13 cellular contexts compared by ENCODE assay signal in genomic region chr17:76525513-76525833, GRCh38. TPM values are rescaled to one million over a fixed set of nuclear protein-coding genes. Genes with fewer than 3 reads are reported as not detected.
A peak's percentile ranks its signal among the peaks of the same experiment; 100 is the strongest.
DNase-seq lines count a peak whose midpoint lies in the region; ATAC-seq, FAIRE-seq and TF ChIP-seq lines count a peak whose summit lies in the region.
"Not testable (repeated sequence)": the region's sequence is repeated elsewhere in the genome, so short reads cannot be mapped to it uniquely, and the experiment has no call there.
"Had no signal": no experiment of that assay in that cellular context is flagged by ENCODE, and none has a peak within 500 bp of the region (broad histone marks: within the 10 kb centered on the region; RNA-seq: fewer than 3 reads in every experiment).

No MANE protein-coding gene starts in this region.

- H3K9ac ChIP-seq in H1 (replicated peaks in 1 of 4; ENCODE audit: extremely low read depth in 1 of 4, low read depth in 3 of 4, low read length in 3 of 4); mesenchymal stem cell (ENCODE audit: low read length): not testable (repeated sequence)

- H2AFZ ChIP-seq in ACC112 (ENCODE audit: low read length, unreplicated experiment); H1 (ENCODE audit: low read length); mesenchymal stem cell (ENCODE audit: low read depth, low read length): not testable (repeated sequence)

- H3K14ac ChIP-seq in H1 (ENCODE audit: insufficient read length): not testable (repeated sequence)
- H3K14ac ChIP-seq in mesenchymal stem cell (ENCODE audit: low read length in 2 of 2): peak overlapping the region in 1 of 2 experiments; percentile 95

- DNase-seq in T-helper 17 cell; H1 (ENCODE audit: low read depth in 1 of 2, low spot score in 2 of 2); right atrium auricular region (ENCODE audit: low spot score); mesenchymal stem cell; spleen; vagina (ENCODE audit: extremely low spot score in 2 of 2): not testable (repeated sequence)

- H3K4me2 ChIP-seq in H1 (ENCODE audit: insufficient read depth in 1 of 2, low read depth in 2 of 2, low read length in 2 of 2); mesenchymal stem cell (ENCODE audit: low read length, poor library complexity, severe bottlenecking): not testable (repeated sequence)

- not testable (repeated sequence) for H2BK120ac ChIP-seq in H1 (replicated peaks; ENCODE audit: low read depth, low read length)
- peak overlapping the region; percentile 89 for H2BK120ac ChIP-seq in mesenchymal stem cell (ENCODE audit: low read depth, low read length)

- peaks cover 41% of the 10 kb centered on the region for H3K4me1 ChIP-seq in ACC112 (ENCODE audit: control insufficient read depth, insufficient read depth, low read length, unreplicated experiment)
- peaks cover 16% of the 10 kb centered on the region for H3K4me1 ChIP-seq in HEK293 (ENCODE audit: control insufficient read depth, insufficient read depth, low read length)
- H3K4me1 ChIP-seq in H1 (replicated peaks in 1 of 4; ENCODE audit: control insufficient read depth in 3 of 4, insufficient read depth in 4 of 4, low read length in 3 of 4): peaks cover 0 to 31% (median 23%) of the 10 kb centered on the region in 4 experiments; a peak in 6 of 7 replicates
- H3K4me1 ChIP-seq in right atrium auricular region: peaks cover 0 to 61% of the 10 kb centered on the region in 2 donors
- H3K4me1 ChIP-seq in mesenchymal stem cell (ENCODE audit: control insufficient read depth, insufficient read depth, low read depth, low read length): peaks cover 50% of the 10 kb centered on the region
- peaks cover 29 to 77% (median 59%) of the 10 kb centered on the region in 6 donors for H3K4me1 ChIP-seq in spleen
- H3K4me1 ChIP-seq in vagina: peaks cover 51% of the 10 kb centered on the region

- not testable (repeated sequence) for H2AK5ac ChIP-seq in H1 (ENCODE audit: low read depth, low read length); mesenchymal stem cell (ENCODE audit: low read length, severe bottlenecking)

- H3K4me1 Mint-ChIP-seq in T-helper 17 cell: peaks cover 15% of the 10 kb centered on the region

- WGBS in H1 (ENCODE audit: extremely low coverage in 1 of 2, insufficient coverage in 1 of 2, insufficient read length in 1 of 2, insufficient replicate concordance in 2 of 2, low coverage in 1 of 2, low lambda C conversion rate in 2 of 2, missing lambda C conversion rate in 1 of 2), 2 experiments: 93% methylated on average over 8 of the region's 8 CpGs; no CpG with 5 or more reads in 1 of the 2 experiments
- WGBS in mesenchymal stem cell: 82% methylated on average over 7 of the region's 8 CpGs
- WGBS in spleen, 5 donors: 84 to 93% (median 84%) methylated on average over 8 of the region's 8 CpGs

- POLR2A ChIA-PET in HEK293 (lab: Yijun Ruan, JAX): not testable (repeated sequence)
- POLR2A ChIA-PET in H1 (lab: Charles Lee; ENCODE audit: partially characterized antibody): interaction anchor here (0.7 to 6.3 kb wide), 5 partner anchors 18 to 48 kb away, joined by 3 to 42 read pairs (median 4); no protein-coding TSS in a partner anchor

- not testable (repeated sequence) for H3K4ac ChIP-seq in H1 (replicated peaks; ENCODE audit: insufficient read length, low read depth, low read length)
- H3K4ac ChIP-seq in mesenchymal stem cell (ENCODE audit: low read depth in 1 of 2, low read length in 2 of 2): peak overlapping the region; percentile 96 to 99

- TF ChIP-seq POLR2A in H1 (IDR thresholded peaks at IDR 0.05; ENCODE audit: control extremely low read depth in 1 of 2, low read depth in 2 of 2, low read length in 2 of 2); spleen (IDR thresholded peaks at IDR 0.05); vagina (IDR thresholded peaks at IDR 0.05): not testable (repeated sequence)

- intact Hi-C loops in spleen (cut with DNase I; ENCODE audit: low total_unique reads); vagina (cut with DNase I): not testable (repeated sequence)

- H3K27ac Mint-ChIP-seq in T-helper 17 cell: peak overlapping the region; percentile 6

- H3K79me2 ChIP-seq in ACC112 (ENCODE audit: control insufficient read depth, insufficient read depth, low read length, unreplicated experiment); H1 (ENCODE audit: control insufficient read depth in 1 of 2, insufficient read depth in 2 of 2, low read length in 2 of 2): not testable (repeated sequence)

- not testable (repeated sequence) for H4K8ac ChIP-seq in H1 (ENCODE audit: extremely low read depth, insufficient read depth, low read length)
- peak overlapping the region; percentile 99 for H4K8ac ChIP-seq in mesenchymal stem cell (ENCODE audit: low read length)

- H2BK5ac ChIP-seq in H1 (ENCODE audit: low read depth, low read length); mesenchymal stem cell (ENCODE audit: low read depth, low read length, poor library complexity, severe bottlenecking): not testable (repeated sequence)

- H4K20me1 ChIP-seq in H1 (replicated peaks in 1 of 2; ENCODE audit: control insufficient read depth in 1 of 2, insufficient read depth in 2 of 2, low read length in 2 of 2): not testable (repeated sequence)

- not testable (repeated sequence) for TF ChIP-seq EP300 in H1 (IDR thresholded peaks at IDR 0.05; ENCODE audit: borderline replicate concordance in 1 of 2, low read depth in 2 of 2, low read length in 2 of 2)

- H2BK12ac ChIP-seq in H1 (ENCODE audit: low read depth, low read length): 0 out of 2 replicates have a peak overlapping the region, but pooled peaks have one; percentile 14
- H2BK12ac ChIP-seq in mesenchymal stem cell (ENCODE audit: low read length in 2 of 2): peak overlapping the region; percentile 98 to 100

- not testable (repeated sequence) for H2BK15ac ChIP-seq in H1 (ENCODE audit: low read length); mesenchymal stem cell (ENCODE audit: low read depth, poor library complexity, severe bottlenecking)

- H3K23ac ChIP-seq in H1 (ENCODE audit: insufficient read length): not testable (repeated sequence)
- peak overlapping the region in 1 of 2 experiments; percentile 56 for H3K23ac ChIP-seq in mesenchymal stem cell (ENCODE audit: low read length in 2 of 2)

- H3K27me3 ChIP-seq in ACC112 (ENCODE audit: insufficient read depth, low read length); H1 (replicated peaks in 1 of 4; ENCODE audit: control insufficient read depth in 3 of 4, extremely low read depth in 1 of 4, insufficient read depth in 3 of 4, low read length in 3 of 4); right atrium auricular region; mesenchymal stem cell (ENCODE audit: control insufficient read depth in 1 of 2, insufficient read depth in 1 of 2, low read length in 2 of 2); vagina: not testable (repeated sequence)
- peaks cover 0 to 23% (median 0%) of the 10 kb centered on the region in 7 donors for H3K27me3 ChIP-seq in spleen (replicated peaks in 1 of 7)

- not testable (repeated sequence) for H3K18ac ChIP-seq in H1 (ENCODE audit: extremely low read depth, low read length)
- peak overlapping the region; percentile 98 to 99 for H3K18ac ChIP-seq in mesenchymal stem cell (ENCODE audit: low read depth in 1 of 2, low read length in 2 of 2)

- not testable (repeated sequence) for TF ChIP-seq CTCF in HEK293 (tag by site-specific recombination; IDR thresholded peaks at IDR 0.05); H1 (IDR thresholded peaks at IDR 0.05; ENCODE audit: control extremely low read depth in 1 of 3, insufficient read depth in 1 of 3, low read depth in 1 of 3, low read length in 3 of 3); right atrium auricular region (IDR thresholded peaks at IDR 0.05); spleen (IDR thresholded peaks at IDR 0.05 in 8 of 11, conservative IDR thresholded peaks at IDR 0.05 in 3 of 11); vagina (IDR thresholded peaks at IDR 0.05)

- H4K91ac ChIP-seq in H1 (replicated peaks; ENCODE audit: insufficient read length, low read length): not testable (repeated sequence)
- H4K91ac ChIP-seq in mesenchymal stem cell (ENCODE audit: low read length): peak overlapping the region; percentile 99

- H3K79me1 ChIP-seq in H1 (ENCODE audit: low read depth, low read length); mesenchymal stem cell (replicated peaks; ENCODE audit: low read length, poor library complexity, severe bottlenecking): not testable (repeated sequence)

- not testable (repeated sequence) for H3K9me3 ChIP-seq in HEK293 (ENCODE audit: control insufficient read depth, insufficient read depth, low read depth, low read length); T-helper 17 cell (ENCODE audit: control insufficient read depth, low read length, poor library complexity, severe bottlenecking); H1 (ENCODE audit: insufficient read depth in 2 of 2, low read depth in 1 of 2, low read length in 1 of 2); right atrium auricular region; mesenchymal stem cell (ENCODE audit: control insufficient read depth, low read length); spleen; vagina

- H3K4me3 Mint-ChIP-seq in T-helper 17 cell: not testable (repeated sequence)

- not testable (repeated sequence) for H3K56ac ChIP-seq in H1 (replicated peaks; ENCODE audit: insufficient read length, low read depth, low read length)

- H3K27me3 Mint-ChIP-seq in T-helper 17 cell: not testable (repeated sequence)

- CTCF ChIA-PET in HEK293 (lab: Yijun Ruan, JAX): interaction anchor here (0.7 to 7.2 kb wide), 10 partner anchors 15 to 530 kb away, joined by 3 to 87 read pairs (median 26); no protein-coding TSS in a partner anchor
- CTCF ChIA-PET in H1 (lab: Charles Lee; ENCODE audit: partially characterized antibody): interaction anchor here (0.9 to 10.8 kb wide), 10 partner anchors 12 to 156 kb away, joined by 3 to 260 read pairs (median 22); partner anchors contain the start of genes CYGB, PRCD and RHBDF2

- not testable (repeated sequence) for TF ChIP-seq RAD21 in H1 (IDR thresholded peaks at IDR 0.05 in 1 of 2, conservative IDR thresholded peaks at IDR 0.05 in 1 of 2; ENCODE audit: low read depth in 2 of 2, low read length in 2 of 2)

- H3K36me3 Mint-ChIP-seq in T-helper 17 cell (ENCODE audit: low read depth): not testable (repeated sequence)

- not testable (repeated sequence) for FAIRE-seq in H1 (lab: Jason Lieb, UNC)

- H4K5ac ChIP-seq in H1 (ENCODE audit: insufficient read length, low read depth, low read length): not testable (repeated sequence)

- H3K36me3 ChIP-seq in ACC112 (ENCODE audit: insufficient read depth, low read length); HEK293 (ENCODE audit: control insufficient read depth in 2 of 2, insufficient read depth in 1 of 2, low read length in 2 of 2); H1 (ENCODE audit: control insufficient read depth in 2 of 4, insufficient read depth in 4 of 4, low read length in 3 of 4); right atrium auricular region; mesenchymal stem cell (ENCODE audit: control insufficient read depth in 1 of 2, insufficient read depth in 2 of 2, low read depth in 1 of 2, low read length in 2 of 2); spleen; vagina: not testable (repeated sequence)

- not testable (repeated sequence) for H2BK20ac ChIP-seq in H1 (ENCODE audit: low read length)

- ATAC-seq in T-helper 17 cell: not testable (repeated sequence)

- not testable (repeated sequence) for H3K4me3 ChIP-seq in ACC112 (ENCODE audit: low read depth, low read length); HEK293 (ENCODE audit: low read depth, low read length); H1 (ENCODE audit: extremely low read depth in 1 of 4, insufficient read depth in 2 of 4, low read depth in 3 of 4, low read length in 4 of 4); right atrium auricular region; mesenchymal stem cell (ENCODE audit: insufficient read depth in 1 of 2, low read depth in 1 of 2, low read length in 2 of 2); spleen; vagina

- H3K27ac ChIP-seq in ACC112 (ENCODE audit: low read depth, low read length): peak overlapping the region; percentile 92
- H3K27ac ChIP-seq in HEK293 (ENCODE audit: extremely low read depth, low read depth, low read length): peak overlapping the region; percentile 68; the same call in 1 of the 2 replicates
- H3K27ac ChIP-seq in H1 (ENCODE audit: low read depth, low read length); mesenchymal stem cell (ENCODE audit: low read length, poor library complexity, severe bottlenecking): not testable (repeated sequence)
- H3K27ac ChIP-seq in right atrium auricular region: peak overlapping the region; percentile 50 to 66
- peak overlapping the region in 5 of 8 donors; percentile 55 to 67 (median 60) for H3K27ac ChIP-seq in spleen
- peak overlapping the region; percentile 72 for H3K27ac ChIP-seq in vagina

- H3K23me2 ChIP-seq in H1 (ENCODE audit: low read depth, low read length): not testable (repeated sequence)

RNA-seq across cellular contexts. Expression of gene CYGB, which starts 12.0 kb away (rescaled TPM):
- total RNA-seq in T-helper 17 cell (not detected), right atrium auricular region (10 to 100 TPM; 23.0 to 48.7 TPM), spleen (10 to 100 TPM in 3 of 7 donors, 1 to 10 TPM in 4; 5.0 to 21.0 (median 9.9) TPM), vagina (30.0 TPM)
- total RNA-seq in H1 (2021; fragmentation: NEBNext Ultra II Directional; extraction: Animal tissue kit (Norgen Biotek cat#: 25700)): 3.7 and 4.0 TPM in 2 replicates
- polyA plus RNA-seq in H1 (2011; rRNA removed) (2.7 and 3.3 TPM in 2 replicates), spleen (1 to 10 TPM; 3.5 to 5.8 (median 5.5) TPM)
- 1.7 TPM for polyA plus RNA-seq in H1 (2011; cell fraction: cytosol; rRNA removed)
- polyA plus RNA-seq in H1 (2011; cell fraction: nucleus; rRNA removed): 1.7 TPM
- 1.4 to 3.4 TPM (median 2.9 TPM) in 4 replicates for polyA plus RNA-seq in H1 (2012, experiment 1 of 2)
- 4.0 TPM for polyA plus RNA-seq in H1 (2012, experiment 2 of 2)
- 2.8 TPM for polyA plus RNA-seq in H1 (2013, experiment 1 of 2)
- polyA plus RNA-seq in H1 (2013, experiment 2 of 2): 2.8 TPM
- 0.19 and 1.4 TPM in 2 replicates for polyA minus RNA-seq in H1 (2011; rRNA and poly(A)+ RNA removed)
- 0.66 TPM for polyA minus RNA-seq in H1 (2011; cell fraction: cytosol; rRNA and poly(A)+ RNA removed)
- polyA minus RNA-seq in H1 (2011; cell fraction: nucleus; rRNA and poly(A)+ RNA removed): 0.80 TPM
- polyA plus RNA-seq in mesenchymal stem cell (2013, experiment 1 of 2): 313 TPM
- polyA plus RNA-seq in mesenchymal stem cell (2013, experiment 2 of 2): 315 TPM
- total RNA-seq: CD8-positive, alpha-beta memory T cell had no signal

RNA-seq across cellular contexts. Expression of gene PRCD, which starts 14.4 kb away (rescaled TPM):
- total RNA-seq in T-helper 17 cell (1 to 10 TPM in 1 of 2 donors, not detected in 1; 1.1 TPM), right atrium auricular region (1 to 10 TPM; 2.1 to 3.5 TPM), spleen (10 to 100 TPM in 2 of 7 donors, 1 to 10 TPM in 5; 3.5 to 18.8 (median 9.2) TPM), vagina (21.4 TPM)
- total RNA-seq in H1 (2021; fragmentation: NEBNext Ultra II Directional; extraction: Animal tissue kit (Norgen Biotek cat#: 25700)): 1.4 and 2.1 TPM in 2 replicates
- polyA plus RNA-seq in H1 (2011; rRNA removed) (0.77 and 1.1 TPM in 2 replicates), spleen (10 to 100 TPM; 28.9 to 54.1 (median 29.6) TPM)
- polyA plus RNA-seq in H1 (2011; cell fraction: cytosol; rRNA removed): 1.4 TPM
- polyA plus RNA-seq in H1 (2011; cell fraction: nucleus; rRNA removed): 3.1 TPM
- 1.1 to 1.6 TPM (median 1.5 TPM) in 4 replicates for polyA plus RNA-seq in H1 (2012, experiment 1 of 2)
- polyA plus RNA-seq in H1 (2012, experiment 2 of 2): 2.3 TPM
- polyA plus RNA-seq in H1 (2013, experiment 1 of 2): 2.0 TPM
- polyA plus RNA-seq in H1 (2013, experiment 2 of 2): 1.5 TPM
- 0.12 and 0.22 TPM in 2 replicates for polyA minus RNA-seq in H1 (2011; rRNA and poly(A)+ RNA removed)
- polyA minus RNA-seq in H1 (2011; cell fraction: cytosol; rRNA and poly(A)+ RNA removed): not detected
- 3.5 TPM for polyA minus RNA-seq in H1 (2011; cell fraction: nucleus; rRNA and poly(A)+ RNA removed)
- 13.5 TPM for polyA plus RNA-seq in mesenchymal stem cell (2013, experiment 1 of 2)
- polyA plus RNA-seq in mesenchymal stem cell (2013, experiment 2 of 2): 14.0 TPM
- total RNA-seq: A172, Caco-2, HFFc6, HT1080 had no signal

RNA-seq across cellular contexts. Expression of gene RHBDF2, which starts 24.2 kb away (rescaled TPM):
- total RNA-seq in T-helper 17 cell: 10 to 100 TPM; 38.3 to 48.7 TPM
- 25.9 and 26.2 TPM in 2 replicates for total RNA-seq in H1 (2021; fragmentation: NEBNext Ultra II Directional; extraction: Animal tissue kit (Norgen Biotek cat#: 25700))
- 21.2 and 27.9 TPM in 2 replicates for polyA plus RNA-seq in H1 (2011; rRNA removed)
- polyA plus RNA-seq in H1 (2011; cell fraction: cytosol; rRNA removed): 15.5 TPM
- polyA plus RNA-seq in H1 (2011; cell fraction: nucleus; rRNA removed): 46.6 TPM
- polyA plus RNA-seq in H1 (2012, experiment 1 of 2): 16.4 to 25.4 TPM (median 22.4 TPM) in 4 replicates
- 15.6 TPM for polyA plus RNA-seq in H1 (2012, experiment 2 of 2)
- 30.8 TPM for polyA plus RNA-seq in H1 (2013, experiment 1 of 2)
- 30.3 TPM for polyA plus RNA-seq in H1 (2013, experiment 2 of 2)
- 12.5 and 16.5 TPM in 2 replicates for polyA minus RNA-seq in H1 (2011; rRNA and poly(A)+ RNA removed)
- 16.4 TPM for polyA minus RNA-seq in H1 (2011; cell fraction: cytosol; rRNA and poly(A)+ RNA removed)
- polyA minus RNA-seq in H1 (2011; cell fraction: nucleus; rRNA and poly(A)+ RNA removed): 22.9 TPM
- total RNA-seq in right atrium auricular region: 10 to 100 TPM; 13.6 to 14.8 TPM
- polyA plus RNA-seq in mesenchymal stem cell (2013, experiment 1 of 2): 19.9 TPM
- polyA plus RNA-seq in mesenchymal stem cell (2013, experiment 2 of 2): 18.4 TPM
- total RNA-seq in spleen: 100 to 1,000 TPM in 4 of 7 donors, 10 to 100 TPM in 3; 95.1 to 147 (median 114) TPM
- 10 to 100 TPM; 31.4 to 72.7 (median 53.3) TPM for polyA plus RNA-seq in spleen
- total RNA-seq in vagina: 34.6 TPM

RNA-seq across cellular contexts. Expression of gene AANAT, which starts 58.1 kb away (rescaled TPM):
- total RNA-seq in T-helper 17 cell: not detected
- total RNA-seq in H1 (2021; fragmentation: NEBNext Ultra II Directional; extraction: Animal tissue kit (Norgen Biotek cat#: 25700)): not detected in 2 replicates
- 0.53 and 1.1 TPM in 2 replicates for polyA plus RNA-seq in H1 (2011; rRNA removed)
- 0.43 TPM for polyA plus RNA-seq in H1 (2011; cell fraction: cytosol; rRNA removed)
- 1.5 TPM for polyA plus RNA-seq in H1 (2011; cell fraction: nucleus; rRNA removed)
- 0.46 to 0.76 TPM (median 0.68 TPM) in 4 replicates for polyA plus RNA-seq in H1 (2012, experiment 1 of 2)
- polyA plus RNA-seq in H1 (2012, experiment 2 of 2): not detected
- 0.16 TPM for polyA plus RNA-seq in H1 (2013, experiment 1 of 2)
- 0.13 TPM for polyA plus RNA-seq in H1 (2013, experiment 2 of 2)
- polyA minus RNA-seq in H1 (2011; rRNA and poly(A)+ RNA removed): not detected in 2 replicates
- not detected for polyA minus RNA-seq in H1 (2011; cell fraction: cytosol; rRNA and poly(A)+ RNA removed)
- not detected for polyA minus RNA-seq in H1 (2011; cell fraction: nucleus; rRNA and poly(A)+ RNA removed)
- not detected for total RNA-seq in right atrium auricular region
- polyA plus RNA-seq in mesenchymal stem cell (2013, experiment 1 of 2): 0.03 TPM
- 0.01 TPM for polyA plus RNA-seq in mesenchymal stem cell (2013, experiment 2 of 2)
- not detected for total RNA-seq in spleen
- polyA plus RNA-seq in spleen: under 1 TPM in 2 of 3 donors, not detected in 1; 0.19 to 0.22 TPM
- total RNA-seq in vagina: not detected
- total RNA-seq: A172; Caco-2; CD8-positive, alpha-beta memory T cell had no signal
- polyA plus RNA-seq: CD8-positive, alpha-beta memory T cell had no signal
